In genomic region chrX:66030505-66031317, GRCh38 we compare ENCODE assay signal across 7 cellular contexts. TPM values are rescaled to one million over a fixed set of nuclear protein-coding genes. Genes with fewer than 3 reads are reported as not detected.
DNase-seq lines count a peak whose midpoint lies in the region; ATAC-seq and TF ChIP-seq lines count a peak whose summit lies in the region.

No MANE protein-coding gene starts in this region.

- peak; percentile 5 for DNase-seq in GM03348 (ENCODE audit: low spot score)
- DNase-seq in MV-4-11 (lab: John Stamatoyannopoulos, UW), result peak; percentile 27
- peak; percentile 11 for DNase-seq in choroid plexus epithelial cell (ENCODE audit: low read depth)
- DNase-seq in natural killer cell treated with Interleukin-12 subunit alpha and Interleukin-12 subunit beta and Interleukin-15 and Interleukin-18, amount 100 ng/mL, for 72 hours (ENCODE audit: low spot score), result peak; percentile 73
- DNase-seq in DMS153 treated with DMSO at 0.1 percent for 48 hours (lab: John Stamatoyannopoulos, UW; ENCODE audit: unreplicated experiment), result no peak
- no peak for DNase-seq in NCI-H748 (lab: John Stamatoyannopoulos, UW; ENCODE audit: unreplicated experiment)

- no peak overlapping the region for H3K4me3 Mint-ChIP-seq in natural killer cell treated with Interleukin-12 subunit alpha and Interleukin-12 subunit beta and Interleukin-15 and Interleukin-18, amount 100 ng/mL, for 72 hours

- peak; percentile 46 for TF ChIP-seq CTCF in choroid plexus epithelial cell (conservative IDR thresholded peaks at IDR 0.05; ENCODE audit: low read depth, low read length)

- H3K27me3 Mint-ChIP-seq in natural killer cell treated with Interleukin-12 subunit alpha and Interleukin-12 subunit beta and Interleukin-15 and Interleukin-18, amount 100 ng/mL, for 72 hours, result no peaks in the 10 kb centered on the region

- ATAC-seq in GM19463 (IDR thresholded peaks at IDR 0.05; ENCODE audit: unreplicated experiment), result peak; percentile 83
- ATAC-seq in natural killer cell treated with Interleukin-12 subunit alpha and Interleukin-12 subunit beta and Interleukin-15 and Interleukin-18, amount 100 ng/mL, for 72 hours, result peak; percentile 46 to 78

- H3K4me1 Mint-ChIP-seq in natural killer cell treated with Interleukin-12 subunit alpha and Interleukin-12 subunit beta and Interleukin-15 and Interleukin-18, amount 100 ng/mL, for 72 hours (ENCODE audit: low read depth in 2 of 2), result no peaks in the 10 kb centered on the region

- H3K4me3 ChIP-seq in choroid plexus epithelial cell (ENCODE audit: low read depth, low read length), result no peak overlapping the region

- no peaks in the 10 kb centered on the region for H3K9me3 Mint-ChIP-seq in natural killer cell treated with Interleukin-12 subunit alpha and Interleukin-12 subunit beta and Interleukin-15 and Interleukin-18, amount 100 ng/mL, for 72 hours

- no peaks in the 10 kb centered on the region for H3K36me3 Mint-ChIP-seq in natural killer cell treated with Interleukin-12 subunit alpha and Interleukin-12 subunit beta and Interleukin-15 and Interleukin-18, amount 100 ng/mL, for 72 hours

- no peak overlapping the region for H3K27ac Mint-ChIP-seq in natural killer cell treated with Interleukin-12 subunit alpha and Interleukin-12 subunit beta and Interleukin-15 and Interleukin-18, amount 100 ng/mL, for 72 hours

RNA-seq across cellular contexts. Expression of gene VSIG4, which starts 9.2 kb away (rescaled TPM):
- total RNA-seq in natural killer cell treated with Interleukin-12 subunit alpha and Interleukin-12 subunit beta and Interleukin-15 and Interleukin-18, amount 100 ng/mL, for 72 hours, result not detected

Comparison
In these comparisons a context has a peak if more than half of its experiments do, and no peak if none do; other contexts are left out.
1. DNase-seq: peak in GM03348 (single experiment), MV-4-11 (single experiment), choroid plexus epithelial cell (single experiment) and natural killer cell treated with Interleukin-12 subunit alpha and Interleukin-12 subunit beta and Interleukin-15 and Interleukin-18, amount 100 ng/mL, for 72 hours (single experiment); none in DMS153 treated with DMSO at 0.1 percent for 48 hours (single experiment) and NCI-H748 (single experiment).